Comparison of ENCODE assay signal across 20 cellular contexts in the genomic region with DNA sequence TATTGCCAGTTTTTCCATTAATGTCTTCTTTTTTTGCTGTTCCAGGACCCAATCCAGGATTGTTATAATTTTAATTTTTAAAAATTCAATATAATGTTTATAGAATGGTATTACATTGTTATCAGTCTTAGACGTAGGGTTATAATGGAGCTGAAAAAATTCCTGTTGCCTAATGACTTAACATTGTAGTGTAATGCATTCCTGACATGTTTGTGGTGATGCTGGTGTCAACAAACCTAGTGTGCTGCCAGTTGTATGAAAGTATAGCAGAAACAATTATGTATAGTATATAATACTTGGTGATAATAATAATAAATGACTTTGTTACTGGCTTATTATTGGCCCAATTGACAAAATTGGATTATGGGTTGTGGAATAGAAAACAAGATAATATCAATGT. TPM values are rescaled to one million over a fixed set of nuclear protein-coding genes. Genes with fewer than 3 reads are reported as not detected.
DNase-seq lines count a peak whose midpoint lies in the region; ATAC-seq and TF ChIP-seq lines count a peak whose summit lies in the region.
"Had no signal": no experiment of that assay in that cellular context is flagged by ENCODE, and none has a peak within 500 bp of the region (broad histone marks: within the 10 kb centered on the region; RNA-seq: fewer than 3 reads in every experiment).

No MANE protein-coding gene starts in this region.

- H3K4me3 ChIP-seq in adipocyte (ENCODE audit: low read length) = no peak overlapping the region
- no peak overlapping the region for H3K4me3 ChIP-seq in fibroblast of pulmonary artery (replicated peaks; ENCODE audit: low read depth, low read length)
- no peak overlapping the region for H3K4me3 ChIP-seq in sigmoid colon

- peaks cover 3% of the 10 kb centered on the region for H3K9me3 Mint-ChIP-seq in CD4-positive, alpha-beta T cell
- no peaks in the 10 kb centered on the region for H3K9me3 Mint-ChIP-seq in stimulated activated effector memory CD8-positive, alpha-beta T cell treated with anti-CD3 and anti-CD28 coated beads, Interleukin-12 subunit alpha, Interleukin-12 subunit beta, amount 100 ng/mL, for 72 hours
- H3K9me3 Mint-ChIP-seq: CD8-positive, alpha-beta T cell; neural crest cell; type B pancreatic cell had no signal

- TF ChIP-seq CTCF in fibroblast of pulmonary artery (IDR thresholded peaks at IDR 0.05; ENCODE audit: low read length, missing control alignments) (no peak), sigmoid colon (IDR thresholded peaks at IDR 0.05) (no peak)
- TF ChIP-seq CTCF in CD4-positive, alpha-beta T cell (IDR thresholded peaks at IDR 0.05) = no peak

- POLR2A ChIA-PET in CD4-positive, alpha-beta T cell (lab: Charles Lee) = no interaction called here

- intact Hi-C loops in sigmoid colon (cut with DNase I) = no loop called here
- intact Hi-C loops in CD4-positive, alpha-beta T cell (cut with DNase I, micrococcal nuclease) = no loop called here

- H3K4me1 ChIP-seq in adipocyte (ENCODE audit: control insufficient read depth, insufficient read depth, low read length) = peaks cover 27% of the 10 kb centered on the region
- peaks cover 0 to 78% (median 49%) of the 10 kb centered on the region in 4 donors for H3K4me1 ChIP-seq in sigmoid colon

- no peak overlapping the region for H3K4me3 Mint-ChIP-seq in CD4-positive, alpha-beta T cell
- no peak overlapping the region for H3K4me3 Mint-ChIP-seq in stimulated activated effector memory CD8-positive, alpha-beta T cell treated with anti-CD3 and anti-CD28 coated beads, Interleukin-12 subunit alpha, Interleukin-12 subunit beta, amount 100 ng/mL, for 72 hours
- H3K4me3 Mint-ChIP-seq: CD8-positive, alpha-beta T cell; neural crest cell; type B pancreatic cell had no signal

- no peak overlapping the region for H3K9ac ChIP-seq in adipocyte (ENCODE audit: low read length)

- ATAC-seq in CD4-positive, alpha-beta T cell (ENCODE audit: poor library complexity) = no peak
- no peak for ATAC-seq in stimulated activated effector memory CD8-positive, alpha-beta T cell treated with anti-CD3 and anti-CD28 coated beads, Interleukin-12 subunit alpha, Interleukin-12 subunit beta, amount 100 ng/mL, for 72 hours
- ATAC-seq in GM18907 (IDR thresholded peaks at IDR 0.05; ENCODE audit: unreplicated experiment) = no peak
- ATAC-seq: activated CD4-positive, CD25-positive, alpha-beta regulatory T cell treated with anti-CD3 and anti-CD28 coated beads, Interleukin-2, amount 50 U/mL, for 24 hours; CD8-positive, alpha-beta T cell; HCT116; sciatic nerve had no signal

- H3K9me3 ChIP-seq in adipocyte (ENCODE audit: control insufficient read depth, low read length) = no peaks in the 10 kb centered on the region
- no peaks in the 10 kb centered on the region for H3K9me3 ChIP-seq in sigmoid colon
- H3K9me3 ChIP-seq in CD4-positive, alpha-beta T cell (ENCODE audit: control insufficient read depth, low read length) = no peaks in the 10 kb centered on the region

- no peak overlapping the region for H3K27ac Mint-ChIP-seq in CD4-positive, alpha-beta T cell
- no peak overlapping the region for H3K27ac Mint-ChIP-seq in stimulated activated effector memory CD8-positive, alpha-beta T cell treated with anti-CD3 and anti-CD28 coated beads, Interleukin-12 subunit alpha, Interleukin-12 subunit beta, amount 100 ng/mL, for 72 hours
- H3K27ac Mint-ChIP-seq: CD8-positive, alpha-beta T cell; type B pancreatic cell had no signal

- no peak for TF ChIP-seq EP300 in sigmoid colon (IDR thresholded peaks at IDR 0.05)

- DNase-seq in H4 (ENCODE audit: low spot score) = peak; percentile 64
- DNase-seq in adipocyte (ENCODE audit: low read depth) = peak; percentile 70
- peak; percentile 74 for DNase-seq in fibroblast of pulmonary artery (ENCODE audit: low read depth)
- no peak for DNase-seq in sigmoid colon
- DNase-seq in stimulated activated CD4-positive, alpha-beta T cell treated with anti-CD3 and anti-CD28 coated beads, Interleukin-4, amount 100 ng/mL, for 4 hours = no peak
- DNase-seq in CD4-positive, alpha-beta T cell = no peak
- no peak for DNase-seq in stimulated activated effector memory CD8-positive, alpha-beta T cell treated with anti-CD3 and anti-CD28 coated beads, Interleukin-12 subunit alpha, Interleukin-12 subunit beta, amount 100 ng/mL, for 72 hours (ENCODE audit: low spot score in 2 of 2)
- DNase-seq: activated naive CD4-positive, alpha-beta T cell treated with anti-CD3 and anti-CD28 coated beads, Interleukin-2, amount 50 U/mL, for 16 hours; CD8-positive, alpha-beta T cell; Karpas-422; NCI-H510A treated with DMSO at 0.1 percent for 48 hours; stimulated activated CD4-positive, alpha-beta T cell treated with anti-CD3 and anti-CD28 coated beads, Interleukin-4, amount 100 ng/mL, for 24 hours had no signal

- 82 to 85% methylated on average over 1 of the region's 1 CpG for WGBS in sigmoid colon, 2 donors

- CTCF ChIA-PET in CD4-positive, alpha-beta T cell (lab: Charles Lee) = no interaction called here

- peaks cover 62% of the 10 kb centered on the region for H3K36me3 Mint-ChIP-seq in CD4-positive, alpha-beta T cell (ENCODE audit: low read depth)
- H3K36me3 Mint-ChIP-seq in stimulated activated effector memory CD8-positive, alpha-beta T cell treated with anti-CD3 and anti-CD28 coated beads, Interleukin-12 subunit alpha, Interleukin-12 subunit beta, amount 100 ng/mL, for 72 hours = peaks cover 6% of the 10 kb centered on the region
- H3K36me3 Mint-ChIP-seq: type B pancreatic cell had no signal

- H3K27me3 Mint-ChIP-seq in CD4-positive, alpha-beta T cell = no peaks in the 10 kb centered on the region
- H3K27me3 Mint-ChIP-seq: type B pancreatic cell had no signal

- no peaks in the 10 kb centered on the region for H3K4me1 Mint-ChIP-seq in CD4-positive, alpha-beta T cell (ENCODE audit: low read depth)
- no peaks in the 10 kb centered on the region for H3K4me1 Mint-ChIP-seq in stimulated activated effector memory CD8-positive, alpha-beta T cell treated with anti-CD3 and anti-CD28 coated beads, Interleukin-12 subunit alpha, Interleukin-12 subunit beta, amount 100 ng/mL, for 72 hours
- H3K4me1 Mint-ChIP-seq: neural crest cell had no signal

- H3K27me3 ChIP-seq in adipocyte (replicated peaks; ENCODE audit: control insufficient read depth, insufficient read depth, low read length) (no peaks in the 10 kb centered on the region), sigmoid colon (no peaks in the 10 kb centered on the region)
- no peaks in the 10 kb centered on the region for H3K27me3 ChIP-seq in CD4-positive, alpha-beta T cell (ENCODE audit: control insufficient read depth, insufficient read depth, low read length)

- H3K36me3 ChIP-seq in adipocyte (ENCODE audit: control insufficient read depth, insufficient read depth, low read length, severe bottlenecking) = peaks cover 2% of the 10 kb centered on the region
- no peaks in the 10 kb centered on the region for H3K36me3 ChIP-seq in sigmoid colon

- H3K27ac ChIP-seq in sigmoid colon = peak overlapping the region in 3 of 4 donors; percentile 78 to 86 (median 83)
- H3K27ac ChIP-seq in CD4-positive, alpha-beta T cell (ENCODE audit: low read depth, low read length) = no peak overlapping the region
- H3K27ac ChIP-seq: epithelial cell of prostate had no signal

- no peak for TF ChIP-seq POLR2A in sigmoid colon (IDR thresholded peaks at IDR 0.05)

RNA-seq across cellular contexts. Expression of gene KIZ, which starts 30.4 kb away (rescaled TPM):
- total RNA-seq in H4 (2014; rRNA removed; shearing (Covaris generic)) = 10.5 and 11.1 TPM in 2 replicates
- total RNA-seq in sigmoid colon = 100 to 1,000 TPM; 171 to 291 (median 193) TPM
- 10 to 100 TPM in 1 of 3 donors, 1 to 10 TPM in 2; 5.1 to 15.0 (median 9.4) TPM for polyA plus RNA-seq in sigmoid colon
- 10 to 100 TPM; 31.1 to 33.8 TPM for total RNA-seq in CD4-positive, alpha-beta T cell

RNA-seq across cellular contexts. Expression of gene LINC00237, which starts 50.1 kb away (rescaled TPM):
- not detected in 2 replicates for total RNA-seq in H4 (2014; rRNA removed; shearing (Covaris generic))
- total RNA-seq in sigmoid colon = not detected
- polyA plus RNA-seq in sigmoid colon = not detected
- not detected for total RNA-seq in CD4-positive, alpha-beta T cell
- total RNA-seq: CD8-positive, alpha-beta T cell; liver; neural crest cell; sciatic nerve had no signal
- polyA plus RNA-seq: liver had no signal

Comparison
In these comparisons a context has a peak if more than half of its experiments do, and no peak if none do; other contexts are left out.
1. DNase-seq: peak in H4 (single experiment), adipocyte (single experiment) and fibroblast of pulmonary artery (single experiment); none in sigmoid colon (single experiment), stimulated activated CD4-positive, alpha-beta T cell treated with anti-CD3 and anti-CD28 coated beads, Interleukin-4, amount 100 ng/mL, for 4 hours (0 of 2), CD4-positive, alpha-beta T cell (0 of 10) and stimulated activated effector memory CD8-positive, alpha-beta T cell treated with anti-CD3 and anti-CD28 coated beads, Interleukin-12 subunit alpha, Interleukin-12 subunit beta, amount 100 ng/mL, for 72 hours (0 of 2).
2. RNA of gene KIZ, which starts 30.4 kb away (total RNA-seq): 171 to 291 TPM in sigmoid colon; 31.1 to 33.8 TPM in CD4-positive, alpha-beta T cell and 10.5 to 11.1 TPM in H4; every median in the first group is over 4 times any median in the second.